In genomic region chr19:3269972-3270667, GRCh38 we compare ENCODE assay signal across 15 cellular contexts.
DNase-seq lines count a peak whose midpoint lies in the region; ATAC-seq and TF ChIP-seq lines count a peak whose summit lies in the region.
"Had no signal": no experiment of that assay in that cellular context is flagged by ENCODE, and none has a peak within 500 bp of the region (broad histone marks: within the 10 kb centered on the region; RNA-seq: fewer than 3 reads in every experiment).

No MANE protein-coding gene starts in this region.

- DNase-seq in WERI-Rb-1: peak; percentile 72
- no peak for DNase-seq in NCI-H1048 (lab: John Stamatoyannopoulos, UW)
- DNase-seq in activated CD4-positive, alpha-beta T cell treated with anti-CD3 and anti-CD28 coated beads for 4 hours: no peak
- DNase-seq: aorta, KBM-7, NCI-H526 treated with DMSO at 0.1 percent for 48 hours, thyroid gland had no signal

- H3K4me1 ChIP-seq in BLaER1 (peaks cover 25% of the 10 kb centered on the region), HEK293 (ENCODE audit: control insufficient read depth, insufficient read depth, low read length) (peaks cover 2% of the 10 kb centered on the region; the same call in 1 of the 2 replicates), iPS-15b (ENCODE audit: control insufficient read depth, insufficient read depth, low read length) (peaks cover 7% of the 10 kb centered on the region)

- H3K4me2 ChIP-seq in BLaER1: peak overlapping the region; percentile 36

- peaks cover 25% of the 10 kb centered on the region for H3K9me3 ChIP-seq in BLaER1
- no peaks in the 10 kb centered on the region for H3K9me3 ChIP-seq in HEK293 (ENCODE audit: control insufficient read depth, insufficient read depth, low read depth, low read length)
- H3K9me3 ChIP-seq in WERI-Rb-1 (ENCODE audit: severe bottlenecking): peaks cover 9% of the 10 kb centered on the region
- no peaks in the 10 kb centered on the region for H3K9me3 ChIP-seq in iPS-15b (ENCODE audit: control insufficient read depth, insufficient read depth, low read length)
- H3K9me3 ChIP-seq: thyroid gland had no signal

- POLR2A ChIA-PET in HEK293 (lab: Yijun Ruan, JAX): no interaction called here

- ATAC-seq in GM21723 (IDR thresholded peaks at IDR 0.05; ENCODE audit: unreplicated experiment): no peak
- ATAC-seq: CD8-positive, alpha-beta T cell; sciatic nerve had no signal

- H3K4me3 ChIP-seq in BLaER1: 0 out of 2 replicates have a peak overlapping the region, but pooled peaks have one; percentile 22
- no peak overlapping the region for H3K4me3 ChIP-seq in HEK293 (ENCODE audit: low read depth, low read length)
- H3K4me3 ChIP-seq in WERI-Rb-1 (ENCODE audit: low read depth, low read length): no peak overlapping the region
- H3K4me3 ChIP-seq in iPS-15b (ENCODE audit: low read depth, low read length): peak overlapping the region; percentile 37
- H3K4me3 ChIP-seq: lung, SK-N-MC, thyroid gland had no signal

- TF ChIP-seq CTCF in HEK293 (tag by site-specific recombination; IDR thresholded peaks at IDR 0.05) (no peak), WERI-Rb-1 (IDR thresholded peaks at IDR 0.05; ENCODE audit: low read depth, low read length) (peak; percentile 34; the same call in 1 of the 2 replicates)

- H3K27ac ChIP-seq in BLaER1: no peak overlapping the region
- H3K27ac ChIP-seq in HEK293 (ENCODE audit: extremely low read depth, low read depth, low read length): no peak overlapping the region
- no peak overlapping the region for H3K27ac ChIP-seq in WERI-Rb-1
- H3K27ac ChIP-seq: SK-N-MC, thyroid gland had no signal

- no peaks in the 10 kb centered on the region for H3K36me3 ChIP-seq in BLaER1
- no peaks in the 10 kb centered on the region for H3K36me3 ChIP-seq in HEK293 (ENCODE audit: control insufficient read depth in 2 of 2, insufficient read depth in 1 of 2, low read length in 2 of 2)
- no peaks in the 10 kb centered on the region for H3K36me3 ChIP-seq in WERI-Rb-1
- no peaks in the 10 kb centered on the region for H3K36me3 ChIP-seq in iPS-15b (ENCODE audit: control insufficient read depth, insufficient read depth, low read length)
- H3K36me3 ChIP-seq: thyroid gland had no signal

- H4K20me1 ChIP-seq in BLaER1: peaks cover 41% of the 10 kb centered on the region

- CTCF ChIA-PET in HEK293 (lab: Yijun Ruan, JAX): interaction anchor here (0.6 to 1.2 kb wide), 3 partner anchors 12 to 159 kb away, joined by 3 to 4 read pairs (median 3); no protein-coding TSS in a partner anchor

- H3K9ac ChIP-seq in BLaER1 (no peak overlapping the region), iPS-15b (ENCODE audit: low read depth, low read length) (no peak overlapping the region)

- H3K27me3 ChIP-seq in BLaER1: peaks cover 49% of the 10 kb centered on the region
- peaks cover 5% of the 10 kb centered on the region for H3K27me3 ChIP-seq in WERI-Rb-1 (ENCODE audit: insufficient read depth, low read depth, severe bottlenecking)
- peaks cover 18% of the 10 kb centered on the region for H3K27me3 ChIP-seq in iPS-15b (ENCODE audit: control insufficient read depth, insufficient read depth, low read length)
- H3K27me3 ChIP-seq: thyroid gland had no signal

TF ChIP-seq in HEK293, 187 proteins besides CTCF, POLR2A, EP300 and RAD21:
- TF ChIP-seq HIC1 (tag by site-specific recombination; IDR thresholded peaks at IDR 0.05): no peak
- TF ChIP-seq ZNF16 (tag by site-specific recombination; IDR thresholded peaks at IDR 0.05; ENCODE audit: low read depth): peak; percentile 94
- TF ChIP-seq ZFHX2 (tag by site-specific recombination; conservative IDR thresholded peaks at IDR 0.05): 0 out of 2 replicates have a peak, but pooled peaks have one; percentile 10

Comparison
In these comparisons a context has a peak if more than half of its experiments do, and no peak if none do; other contexts are left out.
1. H3K4me3 ChIP-seq: peak in BLaER1 (single experiment) and iPS-15b (single experiment); none in HEK293 (single experiment) and WERI-Rb-1 (single experiment).